9 cellular contexts compared by ENCODE assay signal in the genomic region with DNA sequence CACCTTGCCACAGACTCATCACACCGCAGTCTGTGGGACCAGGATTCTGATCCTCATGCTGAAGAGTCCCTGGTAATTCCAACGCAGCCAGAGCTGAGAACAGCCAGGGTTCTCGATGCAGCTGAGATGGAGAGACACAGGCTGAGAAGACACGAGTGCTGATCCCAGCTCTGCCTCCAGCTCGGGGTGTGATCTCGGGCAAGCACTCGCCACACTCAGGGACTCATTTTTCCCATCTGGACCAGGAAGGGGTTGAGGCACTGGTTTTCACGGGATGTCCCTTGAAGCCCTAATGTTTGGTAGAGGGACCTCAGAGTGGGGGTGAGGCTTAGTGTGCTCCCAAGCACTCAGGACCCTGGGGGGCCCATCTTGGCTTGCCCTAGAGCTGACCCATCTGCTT.
"Had no signal": no experiment of that assay in that cellular context is flagged by ENCODE, and none has a peak within 500 bp of the region (broad histone marks: within the 10 kb centered on the region; RNA-seq: fewer than 3 reads in every experiment).

No MANE protein-coding gene starts in this region.

- H3K4me1 ChIP-seq: HAP-1 had no signal

- H3K9me3 ChIP-seq: HAP-1 had no signal

- H3K27ac Mint-ChIP-seq: IgD-negative memory B cell had no signal

- H2AFZ ChIP-seq: GM23248 had no signal

- H3K4me3 ChIP-seq: GM23248, HAP-1 had no signal

- H3K36me3 ChIP-seq: HAP-1 had no signal

- H3K27me3 Mint-ChIP-seq: IgD-negative memory B cell had no signal

- H3K4me2 ChIP-seq: KMS-11 had no signal

- H3K9ac ChIP-seq: GM23248, KMS-11 had no signal

- H3K27ac ChIP-seq: GM23248, KMS-11 had no signal

- ATAC-seq: HCT116 had no signal

- DNase-seq: GM23248, GOT3, H7, Karpas-422, KBM-7 had no signal
